ENCODE assay signal across 1 cellular context in the genomic region with DNA sequence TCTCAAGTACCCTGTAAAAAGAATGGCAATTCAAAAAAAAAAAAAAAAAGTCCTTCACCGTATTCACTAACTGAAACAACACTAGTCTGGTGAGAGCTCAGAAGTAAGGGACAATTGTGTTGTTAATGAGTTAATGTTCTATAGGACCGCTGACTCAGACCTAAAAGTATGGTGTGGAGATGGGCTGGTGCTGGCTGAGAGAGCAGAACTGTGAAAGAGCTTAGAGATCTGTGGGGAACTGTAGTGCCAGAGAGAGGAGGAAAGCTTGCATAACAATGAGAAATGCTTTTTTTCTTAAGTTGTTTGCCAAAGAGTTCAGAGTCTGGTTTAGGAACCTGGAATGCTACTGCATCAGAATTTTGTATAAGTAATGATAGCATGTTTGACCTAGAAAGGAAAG.
TF ChIP-seq lines count a peak whose summit lies in the region.

No MANE protein-coding gene starts in this region.

TF ChIP-seq in H1, 55 proteins besides CTCF, POLR2A, EP300 and RAD21:
- TF ChIP-seq PHF8 (conservative IDR thresholded peaks at IDR 0.05; ENCODE audit: low read depth, low read length) = no peak
- 0 out of 2 replicates have a peak, but pooled peaks have one; percentile 41 for TF ChIP-seq POU5F1 (IDR thresholded peaks at IDR 0.05; ENCODE audit: low read depth, low read length)
- TF ChIP-seq TCF12 (IDR thresholded peaks at IDR 0.05; ENCODE audit: low read depth, low read length) = no peak
TF ChIP-seq in H1: peak in this region for 1.
